ENCODE assay signal across 29 cellular contexts in the genomic region with DNA sequence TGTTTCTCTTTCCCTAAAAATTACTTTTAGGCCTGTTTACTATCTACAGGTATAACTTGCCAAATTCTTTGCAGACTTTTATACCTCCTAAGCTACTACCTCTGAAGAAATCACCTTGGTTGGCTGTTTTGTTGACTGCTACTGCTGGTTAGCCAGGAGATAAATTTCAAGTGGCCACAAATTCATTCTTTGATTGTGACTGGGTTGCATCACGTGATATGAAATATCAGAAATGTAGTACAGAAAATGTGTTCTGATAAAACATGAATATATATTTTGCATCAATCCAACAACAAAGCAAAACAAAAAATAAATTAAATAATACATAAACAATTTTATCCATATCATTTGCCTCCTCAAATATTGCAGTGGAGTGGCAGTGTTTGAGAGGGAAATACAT.
"Had no signal": no experiment of that assay in that cellular context is flagged by ENCODE, and none has a peak within 500 bp of the region (broad histone marks: within the 10 kb centered on the region; RNA-seq: fewer than 3 reads in every experiment).

No MANE protein-coding gene starts in this region.

- H3K4me3 Mint-ChIP-seq: dendritic cell treated with granulocyte-macrophage colony-stimulating factor and Interleukin-4, amounts not matched to agents 40 ng/mL and 50 ng/mL, for 4 days; effector memory CD8-positive, alpha-beta T cell; endodermal cell had no signal

- DNase-seq: colonic mucosa; cortex of kidney; dermis blood vessel endothelial cell; dorsolateral prefrontal cortex; effector CD4-positive, alpha-beta T cell; effector CD8-positive, alpha-beta T cell; effector memory CD4-positive, alpha-beta T cell; effector memory CD8-positive, alpha-beta T cell; endodermal cell; erythroblast; esophagus squamous epithelium; foreskin fibroblast; foreskin keratinocyte; foreskin melanocyte; gastrocnemius medialis; glutamatergic neuron; head of caudate nucleus; heart left ventricle; heart right ventricle had no signal

- H3K4me3 ChIP-seq: colonic mucosa, coronary artery, dorsolateral prefrontal cortex, esophagus muscularis mucosa, esophagus squamous epithelium, gastrocnemius medialis, gastroesophageal sphincter, heart left ventricle, heart right ventricle had no signal

- H3K27me3 ChIP-seq: colonic mucosa, dorsolateral prefrontal cortex, esophagus muscularis mucosa, esophagus squamous epithelium, foreskin keratinocyte, gastrocnemius medialis, gastroesophageal sphincter, heart left ventricle, heart right ventricle had no signal

- H3K27me3 Mint-ChIP-seq: dendritic cell treated with granulocyte-macrophage colony-stimulating factor and Interleukin-4, amounts not matched to agents 40 ng/mL and 50 ng/mL, for 4 days; effector memory CD8-positive, alpha-beta T cell had no signal

- H3K27ac ChIP-seq: colonic mucosa, coronary artery, dorsolateral prefrontal cortex, epithelial cell of prostate, esophagus muscularis mucosa, esophagus squamous epithelium, foreskin keratinocyte, gastrocnemius medialis, gastroesophageal sphincter, heart left ventricle, heart right ventricle had no signal

- H3K4me1 ChIP-seq: colonic mucosa, esophagus squamous epithelium, foreskin keratinocyte, gastroesophageal sphincter had no signal

- ATAC-seq: effector memory CD8-positive, alpha-beta T cell; esophagus mucosa; foreskin keratinocyte; gastrocnemius medialis; gastroesophageal sphincter; heart left ventricle; heart right ventricle had no signal

- FAIRE-seq: colon, endometrium, endothelial cell of umbilical vein, frontal cortex had no signal

- H3K27ac Mint-ChIP-seq: dendritic cell treated with granulocyte-macrophage colony-stimulating factor and Interleukin-4, amounts not matched to agents 40 ng/mL and 50 ng/mL, for 4 days; effector memory CD8-positive, alpha-beta T cell; endodermal cell had no signal

- H3K9me3 Mint-ChIP-seq: endodermal cell had no signal

- H3K36me3 ChIP-seq: colonic mucosa, esophagus muscularis mucosa, esophagus squamous epithelium, gastrocnemius medialis, gastroesophageal sphincter, heart left ventricle, heart right ventricle had no signal

- H3K9me3 ChIP-seq: colonic mucosa, esophagus muscularis mucosa, esophagus squamous epithelium, gastrocnemius medialis, gastroesophageal sphincter, heart left ventricle had no signal

- H3K4me1 Mint-ChIP-seq: endodermal cell had no signal
